8 cellular contexts compared by ENCODE assay signal in the genomic region with DNA sequence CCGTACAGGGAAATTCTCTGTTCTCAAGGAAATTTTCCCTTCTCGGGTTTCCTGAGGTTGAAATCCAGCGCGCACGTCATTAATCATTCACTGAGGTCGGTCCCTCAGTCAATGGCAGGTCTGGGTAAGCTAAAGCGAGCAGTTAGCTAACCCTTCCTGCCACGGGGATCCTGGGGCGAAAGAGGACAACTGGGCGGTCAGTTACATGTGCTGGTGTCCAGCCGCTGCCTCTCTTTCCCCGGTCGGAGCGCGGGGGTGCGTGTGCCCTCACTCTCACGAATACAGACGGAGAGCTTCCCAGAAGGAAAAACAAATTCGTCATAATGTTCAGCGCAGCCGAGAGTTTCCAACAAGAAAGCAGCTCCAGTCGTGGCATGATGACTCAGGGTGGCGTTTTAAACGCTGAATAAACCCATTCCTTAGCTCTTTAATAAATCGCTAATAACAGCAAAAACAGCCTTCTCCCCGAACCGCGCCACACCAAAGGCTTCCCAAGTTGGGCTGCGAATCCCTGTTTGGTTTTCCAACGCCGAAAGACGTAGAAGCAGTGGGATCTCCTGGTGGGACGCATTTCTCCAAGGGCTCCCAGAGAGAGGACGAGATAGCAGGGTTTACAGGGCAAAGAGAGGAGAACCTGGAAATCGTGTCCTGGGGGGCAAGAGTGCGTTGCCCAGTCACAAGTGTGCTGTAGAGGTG. TPM values are rescaled to one million over a fixed set of nuclear protein-coding genes. Genes with fewer than 3 reads are reported as not detected.
A peak's percentile ranks its signal among the peaks of the same experiment; 100 is the strongest.
DNase-seq lines count a peak whose midpoint lies in the region; ATAC-seq and TF ChIP-seq lines count a peak whose summit lies in the region.

No MANE protein-coding gene starts in this region.

- peaks cover 16% of the 10 kb centered on the region for H3K36me3 Mint-ChIP-seq in Calu3 (ENCODE audit: insufficient read depth, unreplicated experiment)
- H3K36me3 Mint-ChIP-seq in chondrocyte (ENCODE audit: low read depth): peaks cover 1% of the 10 kb centered on the region

- intact Hi-C loops in Calu3 (cut with micrococcal nuclease; ENCODE audit: unreplicated experiment): no loop called here
- intact Hi-C loops in OCI-LY7 (cut with micrococcal nuclease; ENCODE audit: unreplicated experiment): no loop called here

- H3K4me3 Mint-ChIP-seq in Calu3 (ENCODE audit: low read depth, unreplicated experiment) (peak overlapping the region; percentile 80), chondrocyte (ENCODE audit: unreplicated experiment) (peak overlapping the region; percentile 91)

- no peaks in the 10 kb centered on the region for H4K20me1 ChIP-seq in OCI-LY7 (ENCODE audit: insufficient read depth, low read length)

- H3K4me1 ChIP-seq in mesodermal cell (ENCODE audit: control insufficient read depth, insufficient read depth, low read length, poor library complexity, severe bottlenecking): peaks cover 3% of the 10 kb centered on the region
- no peaks in the 10 kb centered on the region for H3K4me1 ChIP-seq in OCI-LY7 (ENCODE audit: insufficient read depth, low read length, poor library complexity, severe bottlenecking)

- H3K36me3 ChIP-seq in mesodermal cell (ENCODE audit: control insufficient read depth, insufficient read depth, low read length): no peaks in the 10 kb centered on the region
- no peaks in the 10 kb centered on the region for H3K36me3 ChIP-seq in OCI-LY7 (ENCODE audit: insufficient read depth, low read length)

- no peak for TF ChIP-seq CTCF in Calu3 (IDR thresholded peaks at IDR 0.05; ENCODE audit: unreplicated experiment)
- no peak for TF ChIP-seq CTCF in chondrocyte (IDR thresholded peaks at IDR 0.05)
- no peak for TF ChIP-seq CTCF in OCI-LY7 (conservative IDR thresholded peaks at IDR 0.05; ENCODE audit: low read length)

- H3K4me1 Mint-ChIP-seq in Calu3 (ENCODE audit: low read depth, unreplicated experiment) (no peaks in the 10 kb centered on the region), chondrocyte (ENCODE audit: low read depth) (peaks cover 37% of the 10 kb centered on the region)

- H3K4me3 ChIP-seq in mesodermal cell (ENCODE audit: extremely low read depth, insufficient read depth, low read length, poor library complexity, severe bottlenecking) (peak overlapping the region; percentile 44), OCI-LY7 (ENCODE audit: low read depth, low read length, poor library complexity, severe bottlenecking) (no peak overlapping the region)

- H3K27ac Mint-ChIP-seq in Calu3 (ENCODE audit: unreplicated experiment): peak overlapping the region; percentile 29
- peak overlapping the region; percentile 91 for H3K27ac Mint-ChIP-seq in chondrocyte (ENCODE audit: unreplicated experiment)

- H3K27ac ChIP-seq in mesodermal cell (ENCODE audit: low read depth, low read length, severe bottlenecking) (no peak overlapping the region), OCI-LY7 (ENCODE audit: low read depth, low read length, poor library complexity, severe bottlenecking) (no peak overlapping the region)

- no peaks in the 10 kb centered on the region for H3K79me2 ChIP-seq in OCI-LY7 (ENCODE audit: insufficient read depth, low read depth, low read length)

- WGBS in mesodermal cell (ENCODE audit: insufficient coverage in 2 of 2), 2 experiments: 2 to 3% methylated on average over 26 to 33 of the region's 36 CpGs

- BruUV-seq in Calu3 (replicated peaks; lab: Mats Ljungman, UMichigan) (no TSS peak), OCI-LY7 (replicated peaks; lab: Mats Ljungman, UMichigan) (no TSS peak)

- H3K9me3 Mint-ChIP-seq in Calu3 (ENCODE audit: low read depth, unreplicated experiment): no peaks in the 10 kb centered on the region
- H3K9me3 Mint-ChIP-seq in chondrocyte (ENCODE audit: low read depth): no peaks in the 10 kb centered on the region

- no peaks in the 10 kb centered on the region for H3K9me3 ChIP-seq in mesodermal cell (ENCODE audit: control insufficient read depth, low read length)
- no peaks in the 10 kb centered on the region for H3K9me3 ChIP-seq in OCI-LY7 (ENCODE audit: low read length)

- no peak overlapping the region for H3K4me2 ChIP-seq in OCI-LY7 (ENCODE audit: low read length)

- H3K27me3 Mint-ChIP-seq in Calu3 (ENCODE audit: unreplicated experiment): peaks cover 19% of the 10 kb centered on the region
- H3K27me3 Mint-ChIP-seq in chondrocyte (ENCODE audit: low read depth): peaks cover 31% of the 10 kb centered on the region

- H2AFZ ChIP-seq in OCI-LY7 (ENCODE audit: low read length): no peak overlapping the region

- POLR2A ChIA-PET in OCI-LY7 (lab: Charles Lee): no interaction called here

- H3K9me2 ChIP-seq in OCI-LY7 (ENCODE audit: insufficient read depth, low read length): no peaks in the 10 kb centered on the region

- DNase-seq in Calu3 (peak; percentile 31), M059J (ENCODE audit: low read depth) (peak; percentile 76), chondrocyte (ENCODE audit: low spot score) (peak; percentile 59), OCI-LY7 (ENCODE audit: low spot score) (no peak), superior temporal gyrus (ENCODE audit: extremely low spot score) (no peak)

- ATAC-seq in GM21447 (IDR thresholded peaks at IDR 0.05; ENCODE audit: unreplicated experiment) (no peak), GM18873 (IDR thresholded peaks at IDR 0.05; ENCODE audit: low FRiP score, unreplicated experiment) (no peak)

- CTCF ChIA-PET in Calu3 (lab: Charles Lee): interaction anchor here (0.5 to 0.9 kb wide), 2 partner anchors 8 to 70 kb away, joined by 3 to 5 read pairs; partner anchors contain the start of gene CFAP299
- CTCF ChIA-PET in OCI-LY7 (lab: Charles Lee; ENCODE audit: unreplicated experiment): no interaction called here

RNA-seq across cellular contexts. Expression of gene FGF5, which starts 0.7 kb away (rescaled TPM):
- total RNA-seq in Calu3 (2022): 0.50 and 0.81 TPM in 2 replicates
- 2.0 and 4.5 TPM in 2 replicates for total RNA-seq in M059J (2014; rRNA removed; shearing (Covaris generic))
- total RNA-seq in chondrocyte: 1.3 to 5.8 TPM (median 4.5 TPM) in 3 replicates
- polyA plus RNA-seq in mesodermal cell (2013, experiment 1 of 2): 0.18 TPM
- not detected for polyA plus RNA-seq in mesodermal cell (2013, experiment 2 of 2)
- total RNA-seq in OCI-LY7 (2014; rRNA removed; shearing (Covaris generic)): not detected in 2 replicates
- 0.06 and 0.07 TPM in 2 replicates for total RNA-seq in OCI-LY7 (2022)

Comparison
In these comparisons a context has a peak if more than half of its experiments do, and no peak if none do; other contexts are left out.
1. DNase-seq: peak in Calu3 (single experiment), M059J (single experiment) and chondrocyte (single experiment); none in OCI-LY7 (single experiment) and superior temporal gyrus (single experiment).